Comparison of ENCODE assay signal across 28 cellular contexts in genomic region chr18:76667603-76668002, GRCh38.
"Had no signal": no experiment of that assay in that cellular context is flagged by ENCODE, and none has a peak within 500 bp of the region (broad histone marks: within the 10 kb centered on the region; RNA-seq: fewer than 3 reads in every experiment).

No MANE protein-coding gene starts in this region.

- H3K9me3 Mint-ChIP-seq: activated B cell treated with CpG ODN at 0.5 μM for 24 hours; activated CD8-positive, alpha-beta T cell treated with anti-CD3 and anti-CD28 coated beads for 36 hours; activated T-cell treated with anti-CD3 and anti-CD28 coated beads, Interleukin-2, amount 50 U/mL, for 4 hours; activated T-helper 17 cell treated with anti-CD3 and anti-CD28 coated beads, Interleukin-2, amount 50 U/mL, for 72 hours; effector memory CD8-positive, alpha-beta T cell; T-helper 2 cell treated with Interferon-gamma antibody and Interleukin-4, amounts not matched to agents 5 μg/mL and 100 μg/mL, for 36 hours had no signal

- H3K27ac ChIP-seq: epithelial cell of prostate, WERI-Rb-1 had no signal

- H3K36me3 Mint-ChIP-seq: activated naive CD8-positive, alpha-beta T cell had no signal

- DNase-seq: activated B cell treated with CpG ODN at 0.5 μM for 24 hours; activated CD4-positive, alpha-beta T cell treated with anti-CD3 and anti-CD28 coated beads for 48 hours; activated CD4-positive, alpha-beta T cell treated with anti-CD3 and anti-CD28 coated beads, Interleukin-2, amount 50 U/mL, for 1 hour; activated CD4-positive, alpha-beta T cell treated with anti-CD3 and anti-CD28 coated beads, Interleukin-2, amount 50 U/mL, for 48 hours; activated CD8-positive, alpha-beta memory T cell treated with anti-CD3 and anti-CD28 coated beads for 24 hours; activated CD8-positive, alpha-beta T cell treated with anti-CD3 and anti-CD28 coated beads for 36 hours; activated effector memory CD4-positive, alpha-beta T cell treated with Interleukin-2 at 50 U/mL for 16 hours; activated gamma-delta T cell treated with Interleukin-2 at 50 U/mL for 16 hours; activated naive CD4-positive, alpha-beta T cell treated with anti-CD3 and anti-CD28 coated beads, Interleukin-2, amount 50 U/mL, for 16 hours; activated naive CD4-positive, alpha-beta T cell treated with Interleukin-2 at 50 U/mL for 16 hours; activated T-cell treated with anti-CD3 and anti-CD28 coated beads, Interleukin-2, amount 50 U/mL, for 4 hours; amniotic stem cell; anterior cingulate cortex; caudate nucleus; cortex of kidney; dermis blood vessel endothelial cell; effector CD4-positive, alpha-beta T cell; effector memory CD8-positive, alpha-beta T cell; foreskin fibroblast; T-helper 1 cell; T-helper 17 cell; T1000; WERI-Rb-1 had no signal

- ATAC-seq: activated CD4-positive, CD25-positive, alpha-beta regulatory T cell treated with anti-CD3 and anti-CD28 coated beads, Interleukin-2, amount 50 U/mL, for 24 hours; activated CD8-positive, alpha-beta T cell treated with anti-CD3 and anti-CD28 coated beads for 36 hours; activated T-cell treated with anti-CD3 and anti-CD28 coated beads, Interleukin-2, amount 50 U/mL, for 4 hours; activated T-helper 17 cell treated with anti-CD3 and anti-CD28 coated beads, Interleukin-2, amount 50 U/mL, for 72 hours; effector memory CD8-positive, alpha-beta T cell; T-helper 17 cell had no signal

- H3K27ac Mint-ChIP-seq: activated B cell treated with CpG ODN at 0.5 μM for 24 hours; activated CD8-positive, alpha-beta T cell treated with anti-CD3 and anti-CD28 coated beads for 36 hours; activated naive CD8-positive, alpha-beta T cell; activated T-helper 17 cell treated with anti-CD3 and anti-CD28 coated beads, Interleukin-2, amount 50 U/mL, for 72 hours; effector memory CD8-positive, alpha-beta T cell; T-helper 17 cell; T-helper 2 cell treated with Interferon-gamma antibody and Interleukin-4, amounts not matched to agents 5 μg/mL and 100 μg/mL, for 36 hours had no signal

- H3K4me1 Mint-ChIP-seq: activated B cell treated with CpG ODN at 0.5 μM for 24 hours; activated T-helper 17 cell treated with anti-CD3 and anti-CD28 coated beads, Interleukin-2, amount 50 U/mL, for 72 hours; T-helper 17 cell had no signal

- H3K36me3 ChIP-seq: WERI-Rb-1 had no signal

- H3K4me3 Mint-ChIP-seq: activated B cell treated with CpG ODN at 0.5 μM for 24 hours; activated CD8-positive, alpha-beta T cell treated with anti-CD3 and anti-CD28 coated beads for 36 hours; activated naive CD8-positive, alpha-beta T cell; activated T-cell treated with anti-CD3 and anti-CD28 coated beads, Interleukin-2, amount 50 U/mL, for 4 hours; activated T-helper 17 cell treated with anti-CD3 and anti-CD28 coated beads, Interleukin-2, amount 50 U/mL, for 72 hours; effector memory CD8-positive, alpha-beta T cell; T-helper 17 cell; T-helper 2 cell treated with Interferon-gamma antibody and Interleukin-4, amounts not matched to agents 5 μg/mL and 100 μg/mL, for 36 hours had no signal
